ENCODE assay signal across 16 cellular contexts in the genomic region with DNA sequence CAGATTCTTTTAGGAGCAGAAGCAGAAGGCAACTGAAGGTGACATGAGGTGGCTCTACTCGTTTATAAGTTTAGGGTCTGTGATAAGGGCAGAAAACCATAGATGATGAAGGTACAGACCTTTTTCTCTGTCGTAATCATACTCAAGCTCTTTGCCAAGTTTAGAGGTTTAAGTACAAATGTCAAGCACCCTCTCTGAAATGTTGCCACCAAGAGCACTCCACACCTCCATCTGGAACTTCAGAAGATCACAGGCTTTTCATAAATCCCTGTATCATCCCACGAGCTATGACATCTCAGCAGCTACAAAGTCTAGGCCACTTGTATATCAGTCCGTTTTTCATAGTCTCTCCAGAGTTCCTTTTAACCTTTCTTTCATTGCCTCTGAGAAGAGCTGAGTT.
"Had no signal": no experiment of that assay in that cellular context is flagged by ENCODE, and none has a peak within 500 bp of the region (broad histone marks: within the 10 kb centered on the region; RNA-seq: fewer than 3 reads in every experiment).

No MANE protein-coding gene starts in this region.

- H3K9me3 Mint-ChIP-seq: type B pancreatic cell had no signal

- DNase-seq: effector memory CD4-positive, alpha-beta T cell; heart right ventricle; hypothalamus; left ventricle myocardium inferior; lower lobe of right lung; naive thymus-derived CD8-positive, alpha-beta T cell; psoas muscle; retina; right lobe of liver; stimulated activated CD4-positive, alpha-beta T cell treated with anti-CD3 and anti-CD28 coated beads, Interleukin-12 subunit alpha, Interleukin-12 subunit beta, amount 100 ng/mL, for 4 hours; stimulated activated naive CD4-positive, alpha-beta T cell treated with Interleukin-2 at 50 U/mL for 16 hours; uterus had no signal

- H3K27ac ChIP-seq: heart right ventricle, left ventricle myocardium inferior, lower lobe of right lung, neutrophil, psoas muscle, right lobe of liver, skin epidermis, uterus had no signal

- H3K4me3 Mint-ChIP-seq: naive thymus-derived CD8-positive, alpha-beta T cell; type B pancreatic cell had no signal

- H3K36me3 Mint-ChIP-seq: naive thymus-derived CD8-positive, alpha-beta T cell; type B pancreatic cell had no signal

- H3K4me1 ChIP-seq: left ventricle myocardium inferior, psoas muscle, uterus had no signal

- H3K27me3 ChIP-seq: right lobe of liver, uterus had no signal

- ATAC-seq: esophagus mucosa; heart right ventricle; naive thymus-derived CD8-positive, alpha-beta T cell; psoas muscle; right lobe of liver had no signal

- H3K36me3 ChIP-seq: heart right ventricle, left ventricle myocardium inferior, lower lobe of right lung, neutrophil, right lobe of liver, uterus had no signal

- H3K4me3 ChIP-seq: heart right ventricle, left ventricle myocardium inferior, lower lobe of right lung, psoas muscle, right lobe of liver, skin epidermis, uterus had no signal

- H3K27ac Mint-ChIP-seq: naive thymus-derived CD8-positive, alpha-beta T cell; type B pancreatic cell had no signal

- H3K4me1 Mint-ChIP-seq: naive thymus-derived CD8-positive, alpha-beta T cell had no signal

- H3K9me3 ChIP-seq: heart right ventricle, left ventricle myocardium inferior, lower lobe of right lung, neutrophil, psoas muscle, right lobe of liver, uterus had no signal
